8 cellular contexts compared by ENCODE assay signal in genomic region chr6:13485923-13486557, GRCh38. TPM values are rescaled to one million over a fixed set of nuclear protein-coding genes. Genes with fewer than 3 reads are reported as not detected.
DNase-seq lines count a peak whose midpoint lies in the region; ATAC-seq, FAIRE-seq and TF ChIP-seq lines count a peak whose summit lies in the region.

No MANE protein-coding gene starts in this region.

- H3K4me3 Mint-ChIP-seq in CD4-positive, alpha-beta T cell: peak overlapping the region; percentile 84
- peak overlapping the region; percentile 88 for H3K4me3 Mint-ChIP-seq in activated naive CD8-positive, alpha-beta T cell treated with anti-CD3 and anti-CD28 coated beads, Interleukin-2, amount 50 U/mL, for 24 hours

- POLR2A ChIA-PET in CD4-positive, alpha-beta T cell (lab: Charles Lee): interaction anchor here (0.9 to 1.3 kb wide), 4 partner anchors 32 to 89 kb away, joined by 3 to 7 read pairs (median 4); partner anchors contain the start of gene SIRT5
- POLR2A ChIA-PET in HEK293T (lab: Yijun Ruan, JAX): interaction anchor here (0.7 to 2.1 kb wide), 5 partner anchors 19 to 129 kb away, joined by 3 to 17 read pairs (median 4); partner anchors contain the start of genes NOL7 and SIRT5
- POLR2A ChIA-PET in PC-3 (lab: Charles Lee; ENCODE audit: unreplicated experiment): interaction anchor here (0.6 kb wide), 2 partner anchors 87 to 1195 kb away, joined by 3 to 17 read pairs; no protein-coding TSS in a partner anchor

- H3K79me2 ChIP-seq in PC-3 (ENCODE audit: low read length): peaks cover 53% of the 10 kb centered on the region

- BruUV-seq in PC-3 (replicated peaks; lab: Mats Ljungman, UMichigan): no TSS peak

- no peak for FAIRE-seq in D721Med (lab: Jason Lieb, UNC)

- H3K4me2 ChIP-seq in PC-3 (ENCODE audit: low read length): peak overlapping the region; percentile 86

- H3K9me2 ChIP-seq in PC-3 (replicated peaks; ENCODE audit: low read length): no peaks in the 10 kb centered on the region

- 0 out of 2 replicates have a peak, but pooled peaks cover 10% of the 10 kb centered on the region for H4K20me1 ChIP-seq in PC-3 (ENCODE audit: low read length)

- H3F3A ChIP-seq in PC-3 (ENCODE audit: low read length, unreplicated experiment): no peaks in the 10 kb centered on the region

- WGBS in prostate gland: 3% methylated on average over 38 of the region's 38 CpGs

- no peak for TF ChIP-seq POLR2A in prostate gland (IDR thresholded peaks at IDR 0.05)

- ATAC-seq in CD4-positive, alpha-beta T cell (ENCODE audit: poor library complexity): no peak
- ATAC-seq in PC-3: peak; percentile 0
- ATAC-seq in activated naive CD8-positive, alpha-beta T cell treated with anti-CD3 and anti-CD28 coated beads, Interleukin-2, amount 50 U/mL, for 24 hours: peak; percentile 2
- peak; percentile 8 for ATAC-seq in left ventricle myocardium superior
- ATAC-seq in HG02623 (IDR thresholded peaks at IDR 0.05; ENCODE audit: unreplicated experiment): no peak

- H3K4me1 Mint-ChIP-seq in CD4-positive, alpha-beta T cell (ENCODE audit: low read depth): peaks cover 29% of the 10 kb centered on the region
- H3K4me1 Mint-ChIP-seq in activated naive CD8-positive, alpha-beta T cell treated with anti-CD3 and anti-CD28 coated beads, Interleukin-2, amount 50 U/mL, for 24 hours: peaks cover 37% of the 10 kb centered on the region

- peak in 2 of 10 experiments; percentile 11 to 13 for DNase-seq in CD4-positive, alpha-beta T cell
- DNase-seq in HEK293T (ENCODE audit: extremely low spot score) (peak; percentile 55), PC-3 (peak; percentile 57), left ventricle myocardium superior (peak; percentile 60), prostate gland (ENCODE audit: low spot score) (peak; percentile 12), D721Med (ENCODE audit: insufficient read length, low spot score) (no peak)
- peak; percentile 46 for DNase-seq in activated naive CD8-positive, alpha-beta T cell treated with anti-CD3 and anti-CD28 coated beads, Interleukin-2, amount 50 U/mL, for 24 hours

- H3K36me3 Mint-ChIP-seq in CD4-positive, alpha-beta T cell (ENCODE audit: low read depth): no peaks in the 10 kb centered on the region
- H3K36me3 Mint-ChIP-seq in activated naive CD8-positive, alpha-beta T cell treated with anti-CD3 and anti-CD28 coated beads, Interleukin-2, amount 50 U/mL, for 24 hours (ENCODE audit: low read depth): peaks cover 2% of the 10 kb centered on the region

- H3K9ac ChIP-seq in PC-3 (ENCODE audit: low read length): peak overlapping the region; percentile 64

- intact Hi-C loops in CD4-positive, alpha-beta T cell (cut with DNase I, micrococcal nuclease): loop anchor here (2.0 to 5.0 kb wide), 5 partner anchors 29 to 631 kb away; partner anchors contain the start of gene CD83 (in 1 of the 2)
- intact Hi-C loops in PC-3 (cut with micrococcal nuclease): loop anchor here (2.0 to 5.0 kb wide), 3 partner anchors 33 to 155 kb away; no protein-coding TSS in a partner anchor
- intact Hi-C loops in left ventricle myocardium superior (cut with micrococcal nuclease): no loop called here
- intact Hi-C loops in prostate gland (cut with DNase I): loop anchor here (5.0 to 10.0 kb wide), 5 partner anchors 34 to 149 kb away; partner anchors contain the start of gene SIRT5

- peaks cover 5% of the 10 kb centered on the region for H3K27me3 ChIP-seq in CD4-positive, alpha-beta T cell (ENCODE audit: control insufficient read depth, insufficient read depth, low read length)
- no peaks in the 10 kb centered on the region for H3K27me3 ChIP-seq in PC-3 (ENCODE audit: low read length)
- no peaks in the 10 kb centered on the region for H3K27me3 ChIP-seq in prostate gland (replicated peaks; ENCODE audit: insufficient read depth)

- H3K9me3 Mint-ChIP-seq in CD4-positive, alpha-beta T cell: no peaks in the 10 kb centered on the region
- H3K9me3 Mint-ChIP-seq in activated naive CD8-positive, alpha-beta T cell treated with anti-CD3 and anti-CD28 coated beads, Interleukin-2, amount 50 U/mL, for 24 hours: no peaks in the 10 kb centered on the region

- H3K36me3 ChIP-seq in PC-3 (ENCODE audit: low read depth, low read length) (no peaks in the 10 kb centered on the region), prostate gland (no peaks in the 10 kb centered on the region)

- H3K4me3 ChIP-seq in PC-3 (ENCODE audit: low read length) (peak overlapping the region; percentile 81), prostate gland (peak overlapping the region; percentile 66 to 73)

- CTCF ChIA-PET in CD4-positive, alpha-beta T cell (lab: Charles Lee): interaction anchor here (1.3 to 1.4 kb wide), 2 partner anchors 32 to 89 kb away, joined by 3 read pairs; partner anchors contain the start of gene SIRT5
- CTCF ChIA-PET in HEK293T (lab: Yijun Ruan, JAX) (interaction anchor here (0.5 to 1.3 kb wide), 4 partner anchors 10 to 582 kb away, joined by 3 to 6 read pairs (median 4); partner anchors contain the start of gene SIRT5), PC-3 (lab: Charles Lee) (interaction anchor here (0.9 kb wide), 1 partner anchor 149 kb away, joined by 3 read pairs; no protein-coding TSS in a partner anchor)

- TF ChIP-seq CTCF in CD4-positive, alpha-beta T cell (IDR thresholded peaks at IDR 0.05): no peak
- TF ChIP-seq CTCF in PC-3 (conservative IDR thresholded peaks at IDR 0.05; ENCODE audit: low read depth, low read length) (no peak), prostate gland (IDR thresholded peaks at IDR 0.05) (no peak), D721Med (IDR thresholded peaks at IDR 0.05; ENCODE audit: insufficient read depth, missing control alignments) (no peak)

- peaks cover 35% of the 10 kb centered on the region for H3K4me1 ChIP-seq in PC-3 (ENCODE audit: insufficient read depth, low read length)
- H3K4me1 ChIP-seq in prostate gland (replicated peaks): no peaks in the 10 kb centered on the region

- H3K27me3 Mint-ChIP-seq in CD4-positive, alpha-beta T cell: peaks cover 14% of the 10 kb centered on the region
- H3K27me3 Mint-ChIP-seq in activated naive CD8-positive, alpha-beta T cell treated with anti-CD3 and anti-CD28 coated beads, Interleukin-2, amount 50 U/mL, for 24 hours: peaks cover 8% of the 10 kb centered on the region

- H3K9me3 ChIP-seq in CD4-positive, alpha-beta T cell (ENCODE audit: control insufficient read depth, low read length): no peaks in the 10 kb centered on the region
- no peaks in the 10 kb centered on the region for H3K9me3 ChIP-seq in PC-3 (ENCODE audit: low read length)
- no peaks in the 10 kb centered on the region for H3K9me3 ChIP-seq in prostate gland

- no peak overlapping the region for H3K27ac ChIP-seq in CD4-positive, alpha-beta T cell (ENCODE audit: low read depth, low read length)
- H3K27ac ChIP-seq in PC-3 (ENCODE audit: low read length) (no peak overlapping the region), prostate gland (peak overlapping the region; percentile 83 to 84)

- peak overlapping the region; percentile 69 for H2AFZ ChIP-seq in PC-3 (ENCODE audit: low read length)

- peak overlapping the region; percentile 66 for H3K27ac Mint-ChIP-seq in CD4-positive, alpha-beta T cell
- peak overlapping the region; percentile 84 for H3K27ac Mint-ChIP-seq in activated naive CD8-positive, alpha-beta T cell treated with anti-CD3 and anti-CD28 coated beads, Interleukin-2, amount 50 U/mL, for 24 hours

TF ChIP-seq in HEK293T, 16 proteins besides CTCF, POLR2A, EP300 and RAD21:
- no peak for TF ChIP-seq LEF1 (IDR thresholded peaks at IDR 0.05; ENCODE audit: borderline replicate concordance)
- TF ChIP-seq SUZ12 (IDR thresholded peaks at IDR 0.05): no peak
- TF ChIP-seq HDGF (IDR thresholded peaks at IDR 0.05; ENCODE audit: borderline replicate concordance): no peak
- no peak for TF ChIP-seq FOXA1 (IDR thresholded peaks at IDR 0.05)
- TF ChIP-seq NFRKB (IDR thresholded peaks at IDR 0.05): no peak

RNA-seq across cellular contexts. Expression of gene GFOD1, which starts 1.4 kb away (rescaled TPM):
- 1 to 10 TPM; 1.3 to 2.0 TPM for total RNA-seq in CD4-positive, alpha-beta T cell
- 16.0 and 21.8 TPM in 2 replicates for total RNA-seq in PC-3 (2014; rRNA removed)
- 33.7 TPM for total RNA-seq in left ventricle myocardium superior
- 10 to 100 TPM in 1 of 2 donors, 1 to 10 TPM in 1; 10.0 to 12.2 TPM for total RNA-seq in prostate gland

Comparison
In these comparisons a context has a peak if more than half of its experiments do, and no peak if none do; other contexts are left out.
1. ATAC-seq: peak in PC-3 (single experiment), activated naive CD8-positive, alpha-beta T cell treated with anti-CD3 and anti-CD28 coated beads, Interleukin-2, amount 50 U/mL, for 24 hours (single experiment) and left ventricle myocardium superior (single experiment); none in CD4-positive, alpha-beta T cell (single experiment) and HG02623 (single experiment).
2. H3K27ac ChIP-seq: peak in prostate gland (2 of 2); none in CD4-positive, alpha-beta T cell (single experiment) and PC-3 (single experiment).